1 cellular context compared by ENCODE assay signal in the genomic region with DNA sequence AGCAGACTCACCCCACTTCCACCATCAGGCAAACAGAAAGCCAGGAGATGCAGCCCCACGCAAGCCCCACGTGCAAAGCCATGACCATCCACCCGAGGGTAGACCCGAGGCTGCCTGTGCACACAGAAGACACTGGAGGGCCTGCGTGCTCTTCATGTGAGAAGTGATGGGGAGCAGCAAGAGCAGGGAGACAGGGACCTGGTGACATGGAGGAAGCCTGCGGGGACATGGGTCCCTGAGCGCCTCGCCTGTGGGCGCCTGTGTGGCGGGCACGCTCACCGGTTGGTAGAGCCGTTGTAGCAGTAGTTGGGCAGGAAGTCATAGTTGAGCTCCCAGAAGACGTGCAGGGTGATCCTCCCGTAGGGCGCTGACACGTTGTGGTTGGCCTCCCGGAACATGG.
TF ChIP-seq lines count a peak whose summit lies in the region.

No MANE protein-coding gene starts in this region.

TF ChIP-seq in K562, 482 proteins besides CTCF, POLR2A, EP300 and RAD21 (continued from another document):
- no peak for TF ChIP-seq PPARD (CRISPR knock-in tag; IDR thresholded peaks at IDR 0.05)
- no peak for TF ChIP-seq TAF1 (IDR thresholded peaks at IDR 0.05; ENCODE audit: control insufficient read depth, extremely low read depth, insufficient read depth, low read length, severe bottlenecking)
- no peak for TF ChIP-seq NUFIP1 (IDR thresholded peaks at IDR 0.05; ENCODE audit: partially characterized antibody)
- no peak for TF ChIP-seq NFATC3 (IDR thresholded peaks at IDR 0.05)
- TF ChIP-seq CBX1 (IDR thresholded peaks at IDR 0.05; ENCODE audit: low read depth) = no peak
- no peak for TF ChIP-seq ZNF764 (CRISPR knock-in tag; IDR thresholded peaks at IDR 0.05; ENCODE audit: low read depth)
- no peak for TF ChIP-seq HDAC8 (tag; IDR thresholded peaks at IDR 0.05)
- TF ChIP-seq HNRNPL (IDR thresholded peaks at IDR 0.05; ENCODE audit: low read depth, low read length) = no peak
- TF ChIP-seq CHD2 (IDR thresholded peaks at IDR 0.05; ENCODE audit: low read depth, low read length) = no peak
- TF ChIP-seq, protein P1, sequence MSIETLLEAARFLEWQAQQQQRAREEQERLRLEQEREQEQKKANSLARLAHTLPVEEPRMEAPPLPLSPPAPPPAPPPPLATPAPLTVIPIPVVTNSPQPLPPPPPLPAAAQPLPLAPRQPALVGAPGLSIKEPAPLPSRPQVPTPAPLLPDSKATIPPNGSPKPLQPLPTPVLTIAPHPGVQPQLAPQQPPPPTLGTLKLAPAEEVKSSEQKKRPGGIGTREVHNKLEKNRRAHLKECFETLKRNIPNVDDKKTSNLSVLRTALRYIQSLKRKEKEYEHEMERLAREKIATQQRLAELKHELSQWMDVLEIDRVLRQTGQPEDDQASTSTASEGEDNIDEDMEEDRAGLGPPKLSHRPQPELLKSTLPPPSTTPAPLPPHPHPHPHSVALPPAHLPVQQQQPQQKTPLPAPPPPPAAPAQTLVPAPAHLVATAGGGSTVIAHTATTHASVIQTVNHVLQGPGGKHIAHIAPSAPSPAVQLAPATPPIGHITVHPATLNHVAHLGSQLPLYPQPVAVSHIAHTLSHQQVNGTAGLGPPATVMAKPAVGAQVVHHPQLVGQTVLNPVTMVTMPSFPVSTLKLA (conservative IDR thresholded peaks at IDR 0.05) = no peak
